4 cellular contexts compared by ENCODE assay signal in genomic region chr18:37247499-37248161, GRCh38.
TF ChIP-seq lines count a peak whose summit lies in the region.

No MANE protein-coding gene starts in this region.

TF ChIP-seq in SK-N-SH, 30 proteins besides CTCF, POLR2A, EP300 and RAD21 (continued from another document):
- no peak for TF ChIP-seq GABPA (IDR thresholded peaks at IDR 0.05; ENCODE audit: low read depth)
- TF ChIP-seq MAX (IDR thresholded peaks at IDR 0.05; ENCODE audit: low read depth), result no peak
- no peak for TF ChIP-seq ZBTB33 (IDR thresholded peaks at IDR 0.05; ENCODE audit: borderline replicate concordance, low read depth)
- no peak for TF ChIP-seq FOSL2 (IDR thresholded peaks at IDR 0.05; ENCODE audit: borderline replicate concordance, low read depth)
- TF ChIP-seq PBX3 (IDR thresholded peaks at IDR 0.05), result no peak
- TF ChIP-seq USF1 (IDR thresholded peaks at IDR 0.05; ENCODE audit: borderline replicate concordance, low read depth), result no peak
- TF ChIP-seq CHD2 (IDR thresholded peaks at IDR 0.05; ENCODE audit: low read length, partially characterized antibody), result no peak
TF ChIP-seq in SK-N-SH: peak in this region for 0.

TF ChIP-seq in SK-N-SH treated with all-trans-retinoic acid at 6 μM for 48 hours, 23 proteins besides CTCF, POLR2A, EP300 and RAD21 (continued from another document and continues in another):
- TF ChIP-seq PATZ1 (CRISPR knock-in tag; IDR thresholded peaks at IDR 0.05; ENCODE audit: borderline replicate concordance) (no peak), ISL1 (CRISPR knock-in tag; IDR thresholded peaks at IDR 0.05) (no peak), ZNF8 (CRISPR knock-in tag; IDR thresholded peaks at IDR 0.05) (no peak), TOX (CRISPR knock-in tag; IDR thresholded peaks at IDR 0.05; ENCODE audit: borderline replicate concordance) (no peak), GLIS3 (CRISPR knock-in tag; IDR thresholded peaks at IDR 0.05) (no peak), ZFP3 (CRISPR knock-in tag; IDR thresholded peaks at IDR 0.05) (no peak), ESRRG (CRISPR knock-in tag; IDR thresholded peaks at IDR 0.05) (no peak), POU6F1 (CRISPR knock-in tag; IDR thresholded peaks at IDR 0.05; ENCODE audit: borderline replicate concordance, low read depth) (no peak), TSHZ2 (CRISPR knock-in tag; IDR thresholded peaks at IDR 0.05) (no peak), ZNF565 (CRISPR knock-in tag; conservative IDR thresholded peaks at IDR 0.05; ENCODE audit: low read depth) (no peak)

TF ChIP-seq in H1, 55 proteins besides CTCF, POLR2A, EP300 and RAD21 (continued from another document):
- no peak for TF ChIP-seq SP1 (IDR thresholded peaks at IDR 0.05; ENCODE audit: low read depth, low read length)
- no peak for TF ChIP-seq SP4 (IDR thresholded peaks at IDR 0.05; ENCODE audit: low read length)
- no peak for TF ChIP-seq RBBP5 (IDR thresholded peaks at IDR 0.05; ENCODE audit: borderline replicate concordance, low read depth, low read length)
- TF ChIP-seq ATF2 (IDR thresholded peaks at IDR 0.05; ENCODE audit: low read length), result no peak
- TF ChIP-seq FOSL1 (IDR thresholded peaks at IDR 0.05; ENCODE audit: insufficient read depth, low read depth, low read length), result no peak
- no peak for TF ChIP-seq RXRA (IDR thresholded peaks at IDR 0.05; ENCODE audit: insufficient read depth, low read depth, low read length)
- no peak for TF ChIP-seq SRF (IDR thresholded peaks at IDR 0.05; ENCODE audit: low read depth, low read length)
- no peak for TF ChIP-seq CREB1 (IDR thresholded peaks at IDR 0.05)
- no peak for TF ChIP-seq CTBP2 (IDR thresholded peaks at IDR 0.05; ENCODE audit: borderline replicate concordance, insufficient read depth, insufficient read length, low read length)
- no peak for TF ChIP-seq HDAC2 (IDR thresholded peaks at IDR 0.05; ENCODE audit: borderline replicate concordance in 1 of 2, low read depth in 2 of 2, low read length in 2 of 2)
- no peak for TF ChIP-seq USF2 (IDR thresholded peaks at IDR 0.05; ENCODE audit: low read length)

TF ChIP-seq in HEK293T, 16 proteins besides CTCF, POLR2A, EP300 and RAD21 (continued from another document):
- TF ChIP-seq ZNF384 (IDR thresholded peaks at IDR 0.05), result no peak
- TF ChIP-seq FOXK2 (IDR thresholded peaks at IDR 0.05), result no peak
- no peak for TF ChIP-seq ARNT (IDR thresholded peaks at IDR 0.05)
- TF ChIP-seq FOXM1 (IDR thresholded peaks at IDR 0.05; ENCODE audit: borderline replicate concordance), result no peak
- no peak for TF ChIP-seq TARDBP (IDR thresholded peaks at IDR 0.05)
- no peak for TF ChIP-seq PKNOX1 (IDR thresholded peaks at IDR 0.05)
- no peak for TF ChIP-seq L3MBTL2 (conservative IDR thresholded peaks at IDR 0.05)
- TF ChIP-seq SUZ12 (IDR thresholded peaks at IDR 0.05), result no peak
- TF ChIP-seq SP1 (IDR thresholded peaks at IDR 0.05), result no peak
- no peak for TF ChIP-seq ELF4 (IDR thresholded peaks at IDR 0.05)
- TF ChIP-seq LEF1 (IDR thresholded peaks at IDR 0.05; ENCODE audit: borderline replicate concordance), result no peak
- TF ChIP-seq NFRKB (IDR thresholded peaks at IDR 0.05), result no peak
- TF ChIP-seq CTBP1 (IDR thresholded peaks at IDR 0.05; ENCODE audit: borderline replicate concordance), result no peak
